ENCODE assay signal across 8 cellular contexts in genomic region chr18:22170421-22171262, GRCh38. TPM values are rescaled to one million over a fixed set of nuclear protein-coding genes. Genes with fewer than 3 reads are reported as not detected.
DNase-seq lines count a peak whose midpoint lies in the region; ATAC-seq, FAIRE-seq and TF ChIP-seq lines count a peak whose summit lies in the region.

No MANE protein-coding gene starts in this region.

- H3K4me3 ChIP-seq in GM06990 (replicated peaks; ENCODE audit: low read depth, low read length) (peak overlapping the region; percentile 67), bronchial epithelial cell (ENCODE audit: low read depth, low read length) (peak overlapping the region; percentile 58), left lung (peak overlapping the region; percentile 57 to 66), thoracic aorta (peak overlapping the region; percentile 100)

- H3K9me3 ChIP-seq in left lung (no peaks in the 10 kb centered on the region), thoracic aorta (no peaks in the 10 kb centered on the region)

- H3K4me1 ChIP-seq in left lung (peaks cover 0 to 21% of the 10 kb centered on the region in 2 donors), thoracic aorta (ENCODE audit: control insufficient read depth in 1 of 2, low read depth in 2 of 2) (no peaks in the 10 kb centered on the region)

- peak; percentile 16 for DNase-seq in GM06990 (ENCODE audit: extremely low read depth, insufficient read length)
- peak; percentile 58 for DNase-seq in NCI-H526 treated with DMSO at 0.1 percent for 48 hours (lab: John Stamatoyannopoulos, UW)
- no peak for DNase-seq in bronchial epithelial cell (ENCODE audit: low read depth)
- peak; percentile 41 to 82 for DNase-seq in left lung
- no peak for DNase-seq in thoracic aorta (ENCODE audit: low spot score)
- no peak for DNase-seq in NCI-H187 (lab: John Stamatoyannopoulos, UW)
- DNase-seq in COLO829 (ENCODE audit: low spot score) = no peak

- FAIRE-seq in bronchial epithelial cell (lab: Jason Lieb, UNC) = no peak

- H3K36me3 ChIP-seq in GM06990 (ENCODE audit: control insufficient read depth, insufficient read depth, low read length) (no peaks in the 10 kb centered on the region), bronchial epithelial cell (ENCODE audit: control insufficient read depth, insufficient read depth, low read length) (peaks cover 5% of the 10 kb centered on the region), left lung (no peaks in the 10 kb centered on the region), thoracic aorta (peaks cover 18% of the 10 kb centered on the region)

- H3K27ac ChIP-seq in left lung = peak overlapping the region; percentile 91 to 97
- H3K27ac ChIP-seq in thoracic aorta = peak overlapping the region; percentile 98 to 100

- H3K27me3 ChIP-seq in GM06990 (replicated peaks; ENCODE audit: control insufficient read depth, insufficient read depth, low read length) (no peaks in the 10 kb centered on the region; the same call in 1 of the 2 replicates), bronchial epithelial cell (ENCODE audit: control insufficient read depth, insufficient read depth, low read length) (peaks cover 17% of the 10 kb centered on the region), left lung (peaks cover 35 to 99% of the 10 kb centered on the region in 2 donors), thoracic aorta (replicated peaks; ENCODE audit: insufficient read depth) (no peaks in the 10 kb centered on the region)

- ATAC-seq in left lung (no peak), thoracic aorta (ENCODE audit: insufficient number of reproducible peaks, low FRiP score, low read depth) (no peak), GM21576 (IDR thresholded peaks at IDR 0.05; ENCODE audit: unreplicated experiment) (no peak)

- TF ChIP-seq CTCF in GM06990 (IDR thresholded peaks at IDR 0.05; ENCODE audit: insufficient read depth, low read length, poor library complexity, severe bottlenecking) (no peak), bronchial epithelial cell (IDR thresholded peaks at IDR 0.05; ENCODE audit: insufficient read depth, low read length, severe bottlenecking) (no peak), left lung (IDR thresholded peaks at IDR 0.05) (no peak), thoracic aorta (IDR thresholded peaks at IDR 0.05) (no peak)

- intact Hi-C loops in left lung (cut with DNase I) = loop anchor here in 1 of 2 donors (10.0 kb wide), 2 partner anchors 174 to 394 kb away; no protein-coding TSS in a partner anchor

RNA-seq across cellular contexts. Expression of gene GATA6, which starts 1.3 kb away (rescaled TPM):
- total RNA-seq in bronchial epithelial cell (2.9 and 3.1 TPM in 2 replicates), left lung (10 to 100 TPM; 20.6 to 29.9 TPM), thoracic aorta (10 to 100 TPM; 92.7 to 92.8 TPM)

Comparison
In these comparisons a context has a peak if more than half of its experiments do, and no peak if none do; other contexts are left out.
1. DNase-seq: peak in GM06990 (single experiment), NCI-H526 treated with DMSO at 0.1 percent for 48 hours (single experiment) and left lung (2 of 2); none in bronchial epithelial cell (single experiment), thoracic aorta (single experiment), NCI-H187 (0 of 2) and COLO829 (single experiment).
2. Peak in every context shown above with its lines, with median percentiles within 50 percentile points of each other: H3K4me3 ChIP-seq.